In the genomic region with DNA sequence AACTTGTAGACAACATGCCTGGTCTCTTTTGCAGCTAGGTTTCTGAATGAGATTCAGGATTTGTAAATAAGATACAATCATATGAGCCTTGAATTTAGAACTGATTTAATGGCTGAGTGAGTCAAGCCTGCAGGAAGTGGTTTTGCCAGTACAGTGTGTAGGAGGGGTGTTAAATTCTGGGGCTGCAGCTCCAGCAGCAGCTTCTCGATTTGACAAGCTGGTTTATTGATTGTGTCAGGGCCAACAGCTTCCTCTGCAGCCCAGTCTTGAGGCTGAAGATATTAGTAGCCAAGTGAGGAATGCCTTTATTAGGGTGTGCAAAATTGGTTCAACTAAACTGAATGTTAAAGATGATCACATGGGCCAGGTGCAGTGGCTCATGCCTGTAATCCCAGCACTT, we compare ENCODE assay signal across 10 cellular contexts. TPM values are rescaled to one million over a fixed set of nuclear protein-coding genes. Genes with fewer than 3 reads are reported as not detected.
DNase-seq lines count a peak whose midpoint lies in the region; TF ChIP-seq lines count a peak whose summit lies in the region.
"Had no signal": no experiment of that assay in that cellular context is flagged by ENCODE, and none has a peak within 500 bp of the region (broad histone marks: within the 10 kb centered on the region; RNA-seq: fewer than 3 reads in every experiment).

No MANE protein-coding gene starts in this region.

- no peaks in the 10 kb centered on the region for H3K36me3 ChIP-seq in thyroid gland

- no peak overlapping the region for H2AFZ ChIP-seq in H9 (ENCODE audit: low read length)

- no peaks in the 10 kb centered on the region for H3K9me3 ChIP-seq in thyroid gland
- no peaks in the 10 kb centered on the region for H3K9me3 ChIP-seq in H9 (ENCODE audit: control insufficient read depth, low read depth, low read length)

- H3K23me2 ChIP-seq in H9 (ENCODE audit: insufficient read length, low read depth, low read length, poor library complexity, severe bottlenecking) = no peaks in the 10 kb centered on the region

- intact Hi-C loops in thyroid gland (cut with DNase I) = no loop called here

- no peak overlapping the region for H3T11ph ChIP-seq in H9 (ENCODE audit: low read length)

- no peak overlapping the region for H3K4me2 ChIP-seq in H9 (ENCODE audit: insufficient read depth, insufficient read length, low read length)

- no peak for TF ChIP-seq CTCF in thyroid gland (IDR thresholded peaks at IDR 0.05)
- TF ChIP-seq CTCF in H9 (conservative IDR thresholded peaks at IDR 0.05) = no peak

- no peaks in the 10 kb centered on the region for H3K27me3 ChIP-seq in thyroid gland
- no peaks in the 10 kb centered on the region for H3K27me3 ChIP-seq in H9 (ENCODE audit: insufficient read depth, low read length)

- H3K27ac Mint-ChIP-seq in H9 = no peak overlapping the region

- no peak overlapping the region for H3K4me3 ChIP-seq in thyroid gland (replicated peaks in 1 of 3)
- H3K4me3 ChIP-seq: K562 had no signal

- H3K4me1 Mint-ChIP-seq in H9 = no peaks in the 10 kb centered on the region

- H3K4ac ChIP-seq in H9 (ENCODE audit: low read depth, low read length) = no peak overlapping the region

- H3K36me3 Mint-ChIP-seq in H9 (ENCODE audit: insufficient read depth in 1 of 3, low read depth in 3 of 3) = no peaks in the 10 kb centered on the region; a peak in 1 of 7 replicates

- H3K27ac ChIP-seq in thyroid gland (no peak overlapping the region), H9 (ENCODE audit: insufficient read length, low read depth, low read length) (no peak overlapping the region)
- H3K27ac ChIP-seq: 22Rv1 had no signal

- no peak overlapping the region for H3K14ac ChIP-seq in H9 (ENCODE audit: insufficient read depth, low read length)

- no peak overlapping the region for H3K23ac ChIP-seq in H9 (ENCODE audit: insufficient read length, low read depth, low read length)

- no peak overlapping the region for H3K56ac ChIP-seq in H9 (ENCODE audit: insufficient read length, low read depth, low read length)

- H2BK120ac ChIP-seq in H9 (ENCODE audit: low read depth, low read length, poor library complexity, severe bottlenecking) = no peak overlapping the region

- H3K18ac ChIP-seq in H9 (ENCODE audit: insufficient read length, low read depth, low read length) = no peak overlapping the region

- H2AK5ac ChIP-seq in H9 (ENCODE audit: insufficient read length, low read length) = no peak overlapping the region

- no peaks in the 10 kb centered on the region for H3K79me2 ChIP-seq in H9 (ENCODE audit: insufficient read depth, low read length)

- WGBS in thyroid gland, 2 donors = 8 to 29% methylated on average over 1 of the region's 1 CpG
- no CpG with 5 or more reads among the region's 1 CpG for WGBS in H9 (ENCODE audit: extremely low coverage, insufficient read length, low lambda C conversion rate)

- H4K20me1 ChIP-seq in H9 (ENCODE audit: control insufficient read depth, insufficient read depth, insufficient read length) = no peaks in the 10 kb centered on the region

- H4K91ac ChIP-seq in H9 (ENCODE audit: insufficient read length, low read depth, low read length) = no peak overlapping the region

- no peak overlapping the region for H2BK12ac ChIP-seq in H9 (ENCODE audit: insufficient read length, low read depth, low read length)

- no peak overlapping the region for H2BK5ac ChIP-seq in H9 (ENCODE audit: insufficient read length, low read length)

- no peak for TF ChIP-seq POLR2A in thyroid gland (IDR thresholded peaks at IDR 0.05)

- no peak overlapping the region for H2BK15ac ChIP-seq in H9 (ENCODE audit: low read depth, low read length)

- no peak overlapping the region for H3K9ac ChIP-seq in H9 (ENCODE audit: extremely low read depth, insufficient read length, low read length)

- peak; percentile 15 for DNase-seq in NK-92 treated with Interleukin-12 subunit alpha and Interleukin-12 subunit beta, amount 100 ng/mL, for 24 hours (lab: John Stamatoyannopoulos, UW)
- no peak for DNase-seq in NK-92 (lab: John Stamatoyannopoulos, UW; ENCODE audit: unreplicated experiment)
- DNase-seq in activated T-cell treated with anti-CD3 and anti-CD28 coated beads for 48 hours (ENCODE audit: low read depth) = peak; percentile 35
- peak; percentile 69 for DNase-seq in iris pigment epithelial cell (ENCODE audit: low read depth)
- DNase-seq in stimulated activated naive CD4-positive, alpha-beta T cell treated with Interleukin-2 at 50 U/mL for 16 hours (lab: John Stamatoyannopoulos, UW) = peak; percentile 31
- no peak for DNase-seq in SW 1271 (lab: John Stamatoyannopoulos, UW)
- no peak for DNase-seq in thyroid gland
- no peak for DNase-seq in H9

- no peak overlapping the region for H4K5ac ChIP-seq in H9 (ENCODE audit: insufficient read length, low read depth, low read length)

- H4K8ac ChIP-seq in H9 (replicated peaks; ENCODE audit: insufficient read length, low read depth, low read length) = no peak overlapping the region

- H3K4me3 Mint-ChIP-seq in H9 = no peak overlapping the region

- peaks cover 2% of the 10 kb centered on the region for H3K27me3 Mint-ChIP-seq in H9 (ENCODE audit: low read depth)

- H3K9me3 Mint-ChIP-seq in H9 = peaks cover 10 to 28% of the 10 kb centered on the region in 2 experiments; a peak in 4 of 5 replicates

- H3K79me1 ChIP-seq in H9 (ENCODE audit: insufficient read depth, low read depth, low read length, poor library complexity, severe bottlenecking) = no peaks in the 10 kb centered on the region

- H3K4me1 ChIP-seq in thyroid gland (no peaks in the 10 kb centered on the region), H9 (ENCODE audit: insufficient read depth, low read length) (no peaks in the 10 kb centered on the region)

- no peak overlapping the region for H2BK20ac ChIP-seq in H9 (ENCODE audit: low read depth, low read length, poor library complexity, severe bottlenecking)

RNA-seq across cellular contexts. Expression of a gene that starts 11.5 kb away (rescaled TPM):
- total RNA-seq in thyroid gland = 1 to 10 TPM; 1.1 to 5.0 (median 2.2) TPM
- total RNA-seq in H9 (2021) = not detected in 2 replicates
- total RNA-seq: K562 had no signal

Comparison
In these comparisons a context has a peak if more than half of its experiments do, and no peak if none do; other contexts are left out.
1. DNase-seq: peak in NK-92 treated with Interleukin-12 subunit alpha and Interleukin-12 subunit beta, amount 100 ng/mL, for 24 hours (single experiment), activated T-cell treated with anti-CD3 and anti-CD28 coated beads for 48 hours (single experiment), iris pigment epithelial cell (single experiment) and stimulated activated naive CD4-positive, alpha-beta T cell treated with Interleukin-2 at 50 U/mL for 16 hours (single experiment); none in NK-92 (single experiment), SW 1271 (0 of 2), thyroid gland (0 of 2) and H9 (single experiment).